ENCODE assay signal across 1 cellular context in the genomic region with DNA sequence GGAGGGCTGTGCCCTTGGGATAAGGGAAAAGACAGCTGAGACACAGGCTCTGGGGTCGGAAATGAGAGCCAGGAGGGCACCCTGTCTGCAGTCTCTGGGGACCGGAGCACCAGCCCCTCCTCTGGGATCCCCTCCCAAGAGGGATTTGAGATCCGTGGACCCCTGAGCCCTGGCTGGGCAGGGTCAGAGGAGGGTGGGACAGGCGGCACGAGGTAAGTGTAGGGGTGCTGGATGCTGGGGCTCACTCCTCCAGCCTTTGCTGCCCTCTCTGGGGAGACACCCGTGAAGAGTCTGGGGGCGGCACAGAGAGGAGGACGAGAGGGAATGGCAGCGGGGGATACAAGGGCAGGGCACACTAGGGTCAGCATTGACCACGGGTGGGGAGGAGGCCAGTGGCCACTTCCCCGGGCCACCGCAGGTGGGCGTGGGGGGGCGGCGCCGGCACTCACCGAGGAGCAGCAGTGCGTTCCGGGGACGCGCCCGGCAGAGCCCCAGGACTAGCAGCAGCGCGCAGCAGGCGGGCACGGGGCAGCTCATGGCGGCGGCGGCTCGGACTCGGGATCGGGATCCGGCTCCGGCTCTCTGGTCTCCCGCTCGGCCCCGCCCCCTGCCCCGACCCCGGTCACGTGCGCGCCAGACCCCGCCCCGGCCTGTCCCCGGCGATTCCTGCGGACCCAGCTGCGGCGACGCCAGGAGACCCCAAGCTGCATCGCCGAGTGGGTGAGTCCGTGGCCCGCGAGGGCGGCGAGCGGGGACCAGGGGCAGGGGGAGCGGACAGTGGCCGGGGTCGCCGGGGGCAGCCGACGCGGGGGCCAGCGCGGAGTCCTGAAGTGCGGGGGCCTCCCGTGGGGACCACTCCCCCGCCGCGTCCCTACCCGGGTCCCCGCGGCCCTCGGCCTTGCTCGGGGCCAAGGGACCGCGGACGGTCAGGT.
A peak's percentile ranks its signal among the peaks of the same experiment; 100 is the strongest.
TF ChIP-seq lines count a peak whose summit lies in the region.

A gene (minus strand): TSS at position 557 of the 932 bp plus-strand sequence. CDS start 20 bp downstream, at position 537.
A gene (plus strand): TSS at position 651 of the 932 bp plus-strand sequence. CDS start 1,134 bp downstream, outside the sequence.

TF ChIP-seq in HepG2, 621 proteins besides CTCF, POLR2A, EP300 and RAD21 (continues in another document):
- TF ChIP-seq ZFP1 (CRISPR knock-in tag; IDR thresholded peaks at IDR 0.05) = no peak
- peak; percentile 26; the same call in 1 of the 2 replicates for TF ChIP-seq CBFB (CRISPR knock-in tag; IDR thresholded peaks at IDR 0.05)
- TF ChIP-seq CBX1 (IDR thresholded peaks at IDR 0.05; ENCODE audit: low read depth) = no peak
- TF ChIP-seq, protein P1, sequence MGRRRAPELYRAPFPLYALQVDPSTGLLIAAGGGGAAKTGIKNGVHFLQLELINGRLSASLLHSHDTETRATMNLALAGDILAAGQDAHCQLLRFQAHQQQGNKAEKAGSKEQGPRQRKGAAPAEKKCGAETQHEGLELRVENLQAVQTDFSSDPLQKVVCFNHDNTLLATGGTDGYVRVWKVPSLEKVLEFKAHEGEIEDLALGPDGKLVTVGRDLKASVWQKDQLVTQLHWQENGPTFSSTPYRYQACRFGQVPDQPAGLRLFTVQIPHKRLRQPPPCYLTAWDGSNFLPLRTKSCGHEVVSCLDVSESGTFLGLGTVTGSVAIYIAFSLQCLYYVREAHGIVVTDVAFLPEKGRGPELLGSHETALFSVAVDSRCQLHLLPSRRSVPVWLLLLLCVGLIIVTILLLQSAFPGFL (CRISPR knock-in tag; IDR thresholded peaks at IDR 0.05) = no peak
- TF ChIP-seq ZNF879 (CRISPR knock-in tag; IDR thresholded peaks at IDR 0.05) = no peak
- no peak for TF ChIP-seq NR1H2 (CRISPR knock-in tag; IDR thresholded peaks at IDR 0.05; ENCODE audit: borderline replicate concordance, low read depth)
- TF ChIP-seq KDM1A (CRISPR knock-in tag; IDR thresholded peaks at IDR 0.05) = no peak
- no peak for TF ChIP-seq NFIC (IDR thresholded peaks at IDR 0.05; ENCODE audit: low read length)
- TF ChIP-seq KLF15 (CRISPR knock-in tag; IDR thresholded peaks at IDR 0.05; ENCODE audit: borderline replicate concordance) = no peak
- TF ChIP-seq FOXA3 (CRISPR knock-in tag; IDR thresholded peaks at IDR 0.05) = 0 out of 2 replicates have a peak, but pooled peaks have one; percentile 12
- TF ChIP-seq, protein P2, sequence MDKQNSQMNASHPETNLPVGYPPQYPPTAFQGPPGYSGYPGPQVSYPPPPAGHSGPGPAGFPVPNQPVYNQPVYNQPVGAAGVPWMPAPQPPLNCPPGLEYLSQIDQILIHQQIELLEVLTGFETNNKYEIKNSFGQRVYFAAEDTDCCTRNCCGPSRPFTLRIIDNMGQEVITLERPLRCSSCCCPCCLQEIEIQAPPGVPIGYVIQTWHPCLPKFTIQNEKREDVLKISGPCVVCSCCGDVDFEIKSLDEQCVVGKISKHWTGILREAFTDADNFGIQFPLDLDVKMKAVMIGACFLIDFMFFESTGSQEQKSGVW (CRISPR knock-in tag; IDR thresholded peaks at IDR 0.05; ENCODE audit: borderline replicate concordance) = no peak
- TF ChIP-seq RARA (CRISPR knock-in tag; IDR thresholded peaks at IDR 0.05) = no peak; the same call in 1 of the 2 replicates
- TF ChIP-seq, protein P3, sequence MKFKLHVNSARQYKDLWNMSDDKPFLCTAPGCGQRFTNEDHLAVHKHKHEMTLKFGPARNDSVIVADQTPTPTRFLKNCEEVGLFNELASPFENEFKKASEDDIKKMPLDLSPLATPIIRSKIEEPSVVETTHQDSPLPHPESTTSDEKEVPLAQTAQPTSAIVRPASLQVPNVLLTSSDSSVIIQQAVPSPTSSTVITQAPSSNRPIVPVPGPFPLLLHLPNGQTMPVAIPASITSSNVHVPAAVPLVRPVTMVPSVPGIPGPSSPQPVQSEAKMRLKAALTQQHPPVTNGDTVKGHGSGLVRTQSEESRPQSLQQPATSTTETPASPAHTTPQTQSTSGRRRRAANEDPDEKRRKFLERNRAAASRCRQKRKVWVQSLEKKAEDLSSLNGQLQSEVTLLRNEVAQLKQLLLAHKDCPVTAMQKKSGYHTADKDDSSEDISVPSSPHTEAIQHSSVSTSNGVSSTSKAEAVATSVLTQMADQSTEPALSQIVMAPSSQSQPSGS (CRISPR knock-in tag; IDR thresholded peaks at IDR 0.05) = no peak
- no peak for TF ChIP-seq ZFP82 (CRISPR knock-in tag; IDR thresholded peaks at IDR 0.05; ENCODE audit: borderline replicate concordance)
- TF ChIP-seq ZSCAN20 (CRISPR knock-in tag; IDR thresholded peaks at IDR 0.05; ENCODE audit: borderline replicate concordance) = no peak
- no peak for TF ChIP-seq NCOA5 (CRISPR knock-in tag; IDR thresholded peaks at IDR 0.05)
- TF ChIP-seq ZNF761 (CRISPR knock-in tag; conservative IDR thresholded peaks at IDR 0.05) = peak; percentile 51
- no peak for TF ChIP-seq GABPA (IDR thresholded peaks at IDR 0.05; ENCODE audit: low read depth, low read length)
- no peak for TF ChIP-seq GABPA (CRISPR knock-in tag; IDR thresholded peaks at IDR 0.05; ENCODE audit: low read depth)
- TF ChIP-seq WIZ (CRISPR knock-in tag; IDR thresholded peaks at IDR 0.05) = no peak
- TF ChIP-seq, protein P4, sequence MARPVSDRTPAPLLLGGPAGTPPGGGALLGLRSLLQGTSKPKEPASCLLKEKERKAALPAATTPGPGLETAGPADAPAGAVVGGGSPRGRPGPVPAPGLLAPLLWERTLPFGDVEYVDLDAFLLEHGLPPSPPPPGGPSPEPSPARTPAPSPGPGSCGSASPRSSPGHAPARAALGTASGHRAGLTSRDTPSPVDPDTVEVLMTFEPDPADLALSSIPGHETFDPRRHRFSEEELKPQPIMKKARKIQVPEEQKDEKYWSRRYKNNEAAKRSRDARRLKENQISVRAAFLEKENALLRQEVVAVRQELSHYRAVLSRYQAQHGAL (CRISPR knock-in tag; IDR thresholded peaks at IDR 0.05; ENCODE audit: not compliant biosample characterization) = no peak
- TF ChIP-seq TBL1XR1 (IDR thresholded peaks at IDR 0.05; ENCODE audit: borderline replicate concordance, low read length, partially characterized antibody) = no peak
- TF ChIP-seq, protein P5, sequence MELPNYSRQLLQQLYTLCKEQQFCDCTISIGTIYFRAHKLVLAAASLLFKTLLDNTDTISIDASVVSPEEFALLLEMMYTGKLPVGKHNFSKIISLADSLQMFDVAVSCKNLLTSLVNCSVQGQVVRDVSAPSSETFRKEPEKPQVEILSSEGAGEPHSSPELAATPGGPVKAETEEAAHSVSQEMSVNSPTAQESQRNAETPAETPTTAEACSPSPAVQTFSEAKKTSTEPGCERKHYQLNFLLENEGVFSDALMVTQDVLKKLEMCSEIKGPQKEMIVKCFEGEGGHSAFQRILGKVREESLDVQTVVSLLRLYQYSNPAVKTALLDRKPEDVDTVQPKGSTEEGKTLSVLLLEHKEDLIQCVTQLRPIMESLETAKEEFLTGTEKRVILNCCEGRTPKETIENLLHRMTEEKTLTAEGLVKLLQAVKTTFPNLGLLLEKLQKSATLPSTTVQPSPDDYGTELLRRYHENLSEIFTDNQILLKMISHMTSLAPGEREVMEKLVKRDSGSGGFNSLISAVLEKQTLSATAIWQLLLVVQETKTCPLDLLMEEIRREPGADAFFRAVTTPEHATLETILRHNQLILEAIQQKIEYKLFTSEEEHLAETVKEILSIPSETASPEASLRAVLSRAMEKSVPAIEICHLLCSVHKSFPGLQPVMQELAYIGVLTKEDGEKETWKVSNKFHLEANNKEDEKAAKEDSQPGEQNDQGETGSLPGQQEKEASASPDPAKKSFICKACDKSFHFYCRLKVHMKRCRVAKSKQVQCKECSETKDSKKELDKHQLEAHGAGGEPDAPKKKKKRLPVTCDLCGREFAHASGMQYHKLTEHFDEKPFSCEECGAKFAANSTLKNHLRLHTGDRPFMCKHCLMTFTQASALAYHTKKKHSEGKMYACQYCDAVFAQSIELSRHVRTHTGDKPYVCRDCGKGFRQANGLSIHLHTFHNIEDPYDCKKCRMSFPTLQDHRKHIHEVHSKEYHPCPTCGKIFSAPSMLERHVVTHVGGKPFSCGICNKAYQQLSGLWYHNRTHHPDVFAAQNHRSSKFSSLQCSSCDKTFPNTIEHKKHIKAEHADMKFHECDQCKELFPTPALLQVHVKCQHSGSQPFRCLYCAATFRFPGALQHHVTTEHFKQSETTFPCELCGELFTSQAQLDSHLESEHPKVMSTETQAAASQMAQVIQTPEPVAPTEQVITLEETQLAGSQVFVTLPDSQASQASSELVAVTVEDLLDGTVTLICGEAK (IDR thresholded peaks at IDR 0.05) = no peak
- TF ChIP-seq, protein P5 (CRISPR knock-in tag; IDR thresholded peaks at IDR 0.05) = no peak; the same call in 1 of the 2 replicates
- no peak for TF ChIP-seq SKI (IDR thresholded peaks at IDR 0.05; ENCODE audit: partially characterized antibody)
- peak; percentile 80 for TF ChIP-seq SPEN (CRISPR knock-in tag; IDR thresholded peaks at IDR 0.05; ENCODE audit: low read depth)
- TF ChIP-seq ZNF816 (CRISPR knock-in tag; IDR thresholded peaks at IDR 0.05; ENCODE audit: borderline replicate concordance) = no peak
- TF ChIP-seq ZNF274 (CRISPR knock-in tag; IDR thresholded peaks at IDR 0.05) = no peak
- TF ChIP-seq, protein P6, sequence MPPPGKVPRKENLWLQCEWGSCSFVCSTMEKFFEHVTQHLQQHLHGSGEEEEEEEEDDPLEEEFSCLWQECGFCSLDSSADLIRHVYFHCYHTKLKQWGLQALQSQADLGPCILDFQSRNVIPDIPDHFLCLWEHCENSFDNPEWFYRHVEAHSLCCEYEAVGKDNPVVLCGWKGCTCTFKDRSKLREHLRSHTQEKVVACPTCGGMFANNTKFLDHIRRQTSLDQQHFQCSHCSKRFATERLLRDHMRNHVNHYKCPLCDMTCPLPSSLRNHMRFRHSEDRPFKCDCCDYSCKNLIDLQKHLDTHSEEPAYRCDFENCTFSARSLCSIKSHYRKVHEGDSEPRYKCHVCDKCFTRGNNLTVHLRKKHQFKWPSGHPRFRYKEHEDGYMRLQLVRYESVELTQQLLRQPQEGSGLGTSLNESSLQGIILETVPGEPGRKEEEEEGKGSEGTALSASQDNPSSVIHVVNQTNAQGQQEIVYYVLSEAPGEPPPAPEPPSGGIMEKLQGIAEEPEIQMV (CRISPR knock-in tag; IDR thresholded peaks at IDR 0.05; ENCODE audit: low read depth) = 0 out of 2 replicates have a peak, but pooled peaks have one; percentile 79
- peak; percentile 19; the same call in 1 of the 2 replicates for TF ChIP-seq NFKBIZ (CRISPR knock-in tag; IDR thresholded peaks at IDR 0.05)
- TF ChIP-seq ZNF629 (CRISPR knock-in tag; conservative IDR thresholded peaks at IDR 0.05) = no peak
- no peak for TF ChIP-seq MTF1 (CRISPR knock-in tag; IDR thresholded peaks at IDR 0.05)
- TF ChIP-seq, protein P7, sequence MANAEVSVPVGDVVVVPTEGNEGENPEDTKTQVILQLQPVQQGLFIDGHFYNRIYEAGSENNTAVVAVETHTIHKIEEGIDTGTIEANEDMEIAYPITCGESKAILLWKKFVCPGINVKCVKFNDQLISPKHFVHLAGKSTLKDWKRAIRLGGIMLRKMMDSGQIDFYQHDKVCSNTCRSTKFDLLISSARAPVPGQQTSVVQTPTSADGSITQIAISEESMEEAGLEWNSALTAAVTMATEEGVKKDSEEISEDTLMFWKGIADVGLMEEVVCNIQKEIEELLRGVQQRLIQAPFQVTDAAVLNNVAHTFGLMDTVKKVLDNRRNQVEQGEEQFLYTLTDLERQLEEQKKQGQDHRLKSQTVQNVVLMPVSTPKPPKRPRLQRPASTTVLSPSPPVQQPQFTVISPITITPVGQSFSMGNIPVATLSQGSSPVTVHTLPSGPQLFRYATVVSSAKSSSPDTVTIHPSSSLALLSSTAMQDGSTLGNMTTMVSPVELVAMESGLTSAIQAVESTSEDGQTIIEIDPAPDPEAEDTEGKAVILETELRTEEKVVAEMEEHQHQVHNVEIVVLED (CRISPR knock-in tag; IDR thresholded peaks at IDR 0.05; ENCODE audit: borderline replicate concordance) = no peak; the same call in 1 of the 2 replicates
- TF ChIP-seq ZNF121 (CRISPR knock-in tag; IDR thresholded peaks at IDR 0.05) = peak; percentile 71; the same call in 1 of the 2 replicates
- no peak for TF ChIP-seq SMYD3 (CRISPR knock-in tag; IDR thresholded peaks at IDR 0.05)
- no peak for TF ChIP-seq RNF2 (conservative IDR thresholded peaks at IDR 0.05; ENCODE audit: low read depth)
- TF ChIP-seq KMT2B (CRISPR knock-in tag; IDR thresholded peaks at IDR 0.05) = peak; percentile 38; the same call in 1 of the 2 replicates
- no peak for TF ChIP-seq NFRKB (IDR thresholded peaks at IDR 0.05)
- TF ChIP-seq, protein P8, sequence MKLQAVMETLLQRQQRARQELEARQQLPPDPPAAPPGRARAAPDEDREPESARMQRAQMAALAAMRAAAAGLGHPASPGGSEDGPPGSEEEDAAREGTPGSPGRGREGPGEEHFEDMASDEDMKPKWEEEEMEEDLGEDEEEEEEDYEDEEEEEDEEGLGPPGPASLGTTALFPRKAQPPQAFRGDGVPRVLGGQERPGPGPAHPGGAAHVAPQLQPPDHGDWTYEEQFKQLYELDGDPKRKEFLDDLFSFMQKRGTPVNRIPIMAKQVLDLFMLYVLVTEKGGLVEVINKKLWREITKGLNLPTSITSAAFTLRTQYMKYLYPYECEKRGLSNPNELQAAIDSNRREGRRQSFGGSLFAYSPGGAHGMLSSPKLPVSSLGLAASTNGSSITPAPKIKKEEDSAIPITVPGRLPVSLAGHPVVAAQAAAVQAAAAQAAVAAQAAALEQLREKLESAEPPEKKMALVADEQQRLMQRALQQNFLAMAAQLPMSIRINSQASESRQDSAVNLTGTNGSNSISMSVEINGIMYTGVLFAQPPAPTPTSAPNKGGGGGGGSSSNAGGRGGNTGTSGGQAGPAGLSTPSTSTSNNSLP (IDR thresholded peaks at IDR 0.05; ENCODE audit: low read depth, low read length) = no peak
- no peak for TF ChIP-seq CC2D1A (CRISPR knock-in tag; IDR thresholded peaks at IDR 0.05)
- TF ChIP-seq, protein P9, sequence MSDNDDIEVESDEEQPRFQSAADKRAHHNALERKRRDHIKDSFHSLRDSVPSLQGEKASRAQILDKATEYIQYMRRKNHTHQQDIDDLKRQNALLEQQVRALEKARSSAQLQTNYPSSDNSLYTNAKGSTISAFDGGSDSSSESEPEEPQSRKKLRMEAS (IDR thresholded peaks at IDR 0.05) = peak; percentile 59
